In the genomic region with DNA sequence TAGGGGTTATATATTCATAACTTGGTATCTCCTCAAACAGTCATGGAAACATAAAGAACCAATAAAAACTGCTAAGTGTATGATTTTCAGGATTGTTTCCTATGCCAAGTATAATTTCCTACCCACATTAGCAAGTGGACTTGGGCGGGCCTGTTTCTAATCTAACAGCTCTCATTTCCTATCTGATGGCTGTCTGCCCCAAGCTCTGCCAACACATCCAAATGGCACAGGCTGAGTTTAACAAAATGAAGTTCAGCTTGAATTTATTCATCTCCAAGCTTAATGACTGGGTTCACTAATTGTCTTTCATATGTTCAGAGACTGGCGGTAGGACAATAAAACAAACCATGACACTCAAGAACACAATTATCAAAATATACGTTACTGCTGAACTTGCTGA, we compare ENCODE assay signal across 1 cellular context.
TF ChIP-seq lines count a peak whose summit lies in the region.

No MANE protein-coding gene starts in this region.

TF ChIP-seq in endothelial cell of umbilical vein, 7 proteins besides CTCF, POLR2A, EP300 and RAD21 (continued from another document):
- TF ChIP-seq MYC (IDR thresholded peaks at IDR 0.05; ENCODE audit: low read depth, low read length) = no peak
- TF ChIP-seq, protein P1, sequence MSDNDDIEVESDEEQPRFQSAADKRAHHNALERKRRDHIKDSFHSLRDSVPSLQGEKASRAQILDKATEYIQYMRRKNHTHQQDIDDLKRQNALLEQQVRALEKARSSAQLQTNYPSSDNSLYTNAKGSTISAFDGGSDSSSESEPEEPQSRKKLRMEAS (IDR thresholded peaks at IDR 0.05; ENCODE audit: insufficient read depth, insufficient read length) = no peak
- no peak for TF ChIP-seq EZH2 (IDR thresholded peaks at IDR 0.05; ENCODE audit: borderline replicate concordance, low read depth, low read length, severe bottlenecking)
